15 cellular contexts compared by ENCODE assay signal in the genomic region with DNA sequence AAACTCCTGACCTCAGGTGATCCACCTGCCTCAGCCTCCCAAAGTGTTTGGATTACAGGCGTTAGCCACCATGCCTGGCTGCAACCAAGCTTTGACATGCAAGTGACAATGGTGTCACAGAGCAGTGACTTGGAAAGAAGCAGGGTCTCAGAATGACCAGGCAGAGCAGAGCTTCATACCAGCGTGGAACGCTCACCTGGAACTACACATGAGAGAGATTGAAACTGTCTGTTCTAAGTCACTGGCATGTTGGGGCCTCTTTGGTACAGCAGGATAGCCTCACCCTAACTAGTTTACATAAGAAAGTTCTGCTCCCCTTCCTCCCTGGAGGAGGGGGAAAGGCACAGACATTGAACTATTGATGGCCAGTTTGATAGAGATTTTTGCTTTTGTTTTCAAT. TPM values are rescaled to one million over a fixed set of nuclear protein-coding genes. Genes with fewer than 3 reads are reported as not detected.
A peak's percentile ranks its signal among the peaks of the same experiment; 100 is the strongest.
DNase-seq lines count a peak whose midpoint lies in the region; ATAC-seq, FAIRE-seq and TF ChIP-seq lines count a peak whose summit lies in the region.
"Had no signal": no experiment of that assay in that cellular context is flagged by ENCODE, and none has a peak within 500 bp of the region (broad histone marks: within the 10 kb centered on the region; RNA-seq: fewer than 3 reads in every experiment).

No MANE protein-coding gene starts in this region.

- POLR2A ChIA-PET in CD8-positive, alpha-beta memory T cell (lab: Charles Lee) = no interaction called here

- DNase-seq in GM12891 (ENCODE audit: insufficient read length, low spot score) (peak; percentile 39), dedifferentiated amniotic fluid mesenchymal stem cell (ENCODE audit: extremely low spot score) (no peak), SIG-M5 (lab: John Stamatoyannopoulos, UW) (no peak), NCI-H187 (lab: John Stamatoyannopoulos, UW) (no peak)
- no peak for DNase-seq in CD8-positive, alpha-beta memory T cell
- DNase-seq: endodermal cell; KBM-7; NCI-H2081 treated with DMSO at 0.1 percent for 48 hours; PC-9; stimulated activated CD4-positive, alpha-beta T cell treated with anti-CD3 and anti-CD28 coated beads, Interleukin-2, amount 100 ng/mL, for 48 hours; T1000 had no signal

- peaks cover 0 to 1% (median 0%) of the 10 kb centered on the region in 3 donors for H3K36me3 Mint-ChIP-seq in CD8-positive, alpha-beta memory T cell

- H3K36me3 ChIP-seq in CD8-positive, alpha-beta memory T cell (ENCODE audit: insufficient read depth, low read length) = no peaks in the 10 kb centered on the region

- no peak overlapping the region for H3K4me3 Mint-ChIP-seq in CD8-positive, alpha-beta memory T cell
- H3K4me3 Mint-ChIP-seq: endodermal cell had no signal

- ATAC-seq in GM19395 (IDR thresholded peaks at IDR 0.05; ENCODE audit: unreplicated experiment) (peak; percentile 78), HG02759 (IDR thresholded peaks at IDR 0.05; ENCODE audit: unreplicated experiment) (peak; percentile 88), HG03521 (IDR thresholded peaks at IDR 0.05; ENCODE audit: unreplicated experiment) (peak; percentile 53)

- TF ChIP-seq POLR2A in GM12891 (IDR thresholded peaks at IDR 0.05; ENCODE audit: low read depth, low read length) = no peak

- peak; percentile 88 for FAIRE-seq in GM12891 (lab: Jason Lieb, UNC)

- no peaks in the 10 kb centered on the region for H3K9me3 Mint-ChIP-seq in CD8-positive, alpha-beta memory T cell
- H3K9me3 Mint-ChIP-seq: endodermal cell had no signal

- no peak overlapping the region for H3K4me3 ChIP-seq in CD8-positive, alpha-beta memory T cell (ENCODE audit: low read length)
- H3K4me3 ChIP-seq: PC-9 had no signal

- H3K27me3 ChIP-seq in CD8-positive, alpha-beta memory T cell (ENCODE audit: insufficient read depth, low read length, poor library complexity, severe bottlenecking) = no peaks in the 10 kb centered on the region

- no peaks in the 10 kb centered on the region for H3K9me3 ChIP-seq in CD8-positive, alpha-beta memory T cell (ENCODE audit: low read length)

- H3K27me3 Mint-ChIP-seq in CD8-positive, alpha-beta memory T cell = peaks cover 5 to 10% of the 10 kb centered on the region in 2 donors

- no peaks in the 10 kb centered on the region for H3K4me1 ChIP-seq in CD8-positive, alpha-beta memory T cell (ENCODE audit: insufficient read depth, low read length)
- H3K4me1 ChIP-seq: parathyroid adenoma had no signal

- CTCF ChIA-PET in CD8-positive, alpha-beta memory T cell (lab: Charles Lee) = no interaction called here

- peaks cover 0 to 9% (median 5%) of the 10 kb centered on the region in 3 donors for H3K4me1 Mint-ChIP-seq in CD8-positive, alpha-beta memory T cell

- H3K27ac Mint-ChIP-seq in CD8-positive, alpha-beta memory T cell = peak overlapping the region in 1 of 8 donors; percentile 85
- H3K27ac Mint-ChIP-seq: endodermal cell had no signal

- H3K27ac ChIP-seq in CD8-positive, alpha-beta memory T cell (ENCODE audit: low read depth, low read length) = no peak overlapping the region
- H3K27ac ChIP-seq: parathyroid adenoma, PC-9 had no signal

TF ChIP-seq in GM12891, 5 proteins besides CTCF, POLR2A, EP300 and RAD21:
- TF ChIP-seq POLR2AphosphoS5 (IDR thresholded peaks at IDR 0.05; ENCODE audit: low read depth, low read length) = no peak
- 0 out of 2 replicates have a peak, but pooled peaks have one; percentile 24 for TF ChIP-seq SPI1 (IDR thresholded peaks at IDR 0.05; ENCODE audit: low read depth, low read length)
- TF ChIP-seq POU2F2 (IDR thresholded peaks at IDR 0.05; ENCODE audit: low read depth, low read length) = peak; percentile 67; the same call in 1 of the 2 replicates
- TF ChIP-seq TAF1 (IDR thresholded peaks at IDR 0.05; ENCODE audit: low read depth, low read length) = no peak
- no peak for TF ChIP-seq PAX5 (IDR thresholded peaks at IDR 0.05; ENCODE audit: insufficient read depth, low read length, severe bottlenecking)
TF ChIP-seq in GM12891: peak in this region for 2.

RNA-seq across cellular contexts. Expression of a gene that starts 47.5 kb away (rescaled TPM):
- polyA plus RNA-seq in GM12891 (2012; ENCODE audit: low read depth, missing spikeins) = 15.8 TPM
- 10 to 100 TPM; 37.7 to 39.6 TPM for total RNA-seq in CD8-positive, alpha-beta memory T cell
- polyA plus RNA-seq in CD8-positive, alpha-beta memory T cell = 50.1 TPM
